9 cellular contexts compared by ENCODE assay signal in genomic region chr6:63685453-63686379, GRCh38. TPM values are rescaled to one million over a fixed set of nuclear protein-coding genes. Genes with fewer than 3 reads are reported as not detected.
DNase-seq lines count a peak whose midpoint lies in the region; ATAC-seq and TF ChIP-seq lines count a peak whose summit lies in the region.
"Had no signal": no experiment of that assay in that cellular context is flagged by ENCODE, and none has a peak within 500 bp of the region (broad histone marks: within the 10 kb centered on the region; RNA-seq: fewer than 3 reads in every experiment).

No MANE protein-coding gene starts in this region.

- H3K4me3 Mint-ChIP-seq in Calu3 (ENCODE audit: low read depth, unreplicated experiment): no peak overlapping the region
- H3K4me3 Mint-ChIP-seq in activated naive CD8-positive, alpha-beta T cell: no peak overlapping the region

- H3K9me3 Mint-ChIP-seq in Calu3 (ENCODE audit: low read depth, unreplicated experiment): no peaks in the 10 kb centered on the region
- no peaks in the 10 kb centered on the region for H3K9me3 Mint-ChIP-seq in activated naive CD8-positive, alpha-beta T cell (ENCODE audit: low read depth)

- no peak for TF ChIP-seq CTCF in Calu3 (IDR thresholded peaks at IDR 0.05; ENCODE audit: unreplicated experiment)

- no peaks in the 10 kb centered on the region for H3K27me3 Mint-ChIP-seq in Calu3 (ENCODE audit: unreplicated experiment)
- no peaks in the 10 kb centered on the region for H3K27me3 Mint-ChIP-seq in activated naive CD8-positive, alpha-beta T cell

- CTCF ChIA-PET in Calu3 (lab: Charles Lee): interaction anchor here (1.5 kb wide), 1 partner anchor 117 kb away, joined by 3 read pairs; no protein-coding TSS in a partner anchor

- DNase-seq in Calu3 (no peak), anterior cingulate cortex (lab: John Stamatoyannopoulos, UW) (no peak), mesenteric fat pad (ENCODE audit: low spot score) (no peak), cerebellar cortex (ENCODE audit: low spot score) (no peak), H4 (ENCODE audit: low spot score) (no peak)
- DNase-seq: glutamatergic neuron had no signal

- ATAC-seq in GM19397 (IDR thresholded peaks at IDR 0.05; ENCODE audit: unreplicated experiment) (peak; percentile 80), HG03108 (IDR thresholded peaks at IDR 0.05; ENCODE audit: unreplicated experiment) (peak; percentile 76)

- H3K36me3 Mint-ChIP-seq in Calu3 (ENCODE audit: insufficient read depth, unreplicated experiment): peaks cover 17% of the 10 kb centered on the region
- peaks cover 19% of the 10 kb centered on the region for H3K36me3 Mint-ChIP-seq in activated naive CD8-positive, alpha-beta T cell

- no TSS peak for BruUV-seq in Calu3 (replicated peaks; lab: Mats Ljungman, UMichigan)

- peak overlapping the region; percentile 52 for H3K27ac Mint-ChIP-seq in Calu3 (ENCODE audit: unreplicated experiment)
- H3K27ac Mint-ChIP-seq in activated naive CD8-positive, alpha-beta T cell: peak overlapping the region; percentile 1

- H3K4me1 Mint-ChIP-seq in Calu3 (ENCODE audit: low read depth, unreplicated experiment): peaks cover 10% of the 10 kb centered on the region
- peaks cover 43% of the 10 kb centered on the region for H3K4me1 Mint-ChIP-seq in activated naive CD8-positive, alpha-beta T cell (ENCODE audit: low read depth)

- intact Hi-C loops in Calu3 (cut with micrococcal nuclease; ENCODE audit: unreplicated experiment): no loop called here

RNA-seq across cellular contexts. Expression of gene PHF3, which starts 50.1 kb away (rescaled TPM):
- total RNA-seq in Calu3 (2022) (45.6 and 46.6 TPM in 2 replicates), mesenteric fat pad (41.2 TPM)
- total RNA-seq in H4 (2014; rRNA removed; shearing (Covaris generic)): 25.5 and 35.1 TPM in 2 replicates
